1 cellular context compared by ENCODE assay signal in genomic region chr3:49723631-49724551, GRCh38.
TF ChIP-seq lines count a peak whose summit lies in the region.

Gene GMPPB (minus strand): TSS chr3:49723951. CDS start chr3:49723726, 225 bp downstream.

TF ChIP-seq in GM12878, 131 proteins besides CTCF, POLR2A, EP300 and RAD21 (continued from another document and continues in another):
- TF ChIP-seq BACH1 (IDR thresholded peaks at IDR 0.05; ENCODE audit: borderline replicate concordance) (peak; percentile 42; the same call in 1 of the 2 replicates), SUZ12 (IDR thresholded peaks at IDR 0.05; ENCODE audit: unreplicated experiment) (no peak), NR2C1 (IDR thresholded peaks at IDR 0.05) (peak; percentile 53; the same call in 1 of the 2 replicates), ZNF207 (IDR thresholded peaks at IDR 0.05; ENCODE audit: borderline replicate concordance) (no peak; the same call in none of the 2 replicates), NR2F1 (conservative IDR thresholded peaks at IDR 0.05) (peak; percentile 53), NR2C2 (IDR thresholded peaks at IDR 0.05; ENCODE audit: borderline replicate concordance, control insufficient read depth, insufficient read length, low read depth) (no peak), BMI1 (IDR thresholded peaks at IDR 0.05; ENCODE audit: borderline replicate concordance) (peak; percentile 88; the same call in 1 of the 2 replicates), RFX5 (IDR thresholded peaks at IDR 0.05; ENCODE audit: low read depth, low read length) (0 out of 2 replicates have a peak, but pooled peaks have one; percentile 49), RELA (IDR thresholded peaks at IDR 0.05; ENCODE audit: borderline replicate concordance, partially characterized antibody) (no peak), ATF3 (IDR thresholded peaks at IDR 0.05; ENCODE audit: borderline replicate concordance, extremely low read depth, low read depth, low read length) (no peak; the same call in 1 of the 2 replicates), RAD51 (IDR thresholded peaks at IDR 0.05) (no peak), ATF7 (IDR thresholded peaks at IDR 0.05; ENCODE audit: low read depth) (no peak), PKNOX1 (IDR thresholded peaks at IDR 0.05) (peak; percentile 37; the same call in 1 of the 2 replicates), RBBP5 (conservative IDR thresholded peaks at IDR 0.05) (no peak), FOXM1 (IDR thresholded peaks at IDR 0.05; ENCODE audit: low read depth, low read length) (no peak), MEF2A (IDR thresholded peaks at IDR 0.05; ENCODE audit: insufficient read depth, low read depth, low read length) (no peak), ZZZ3 (IDR thresholded peaks at IDR 0.05; ENCODE audit: control insufficient read depth, insufficient read length, low read depth) (no peak), RCOR1 (conservative IDR thresholded peaks at IDR 0.05; ENCODE audit: low read depth, low read length) (no peak), LARP7 (IDR thresholded peaks at IDR 0.05) (peak; percentile 83), BCLAF1 (IDR thresholded peaks at IDR 0.05) (no peak), TARDBP (IDR thresholded peaks at IDR 0.05; ENCODE audit: borderline replicate concordance) (peak; percentile 47; the same call in 1 of the 2 replicates), RUNX3 (IDR thresholded peaks at IDR 0.05; ENCODE audit: low read length) (no peak), MAX (IDR thresholded peaks at IDR 0.05; ENCODE audit: low read depth, low read length) (no peak), SMAD1 (IDR thresholded peaks at IDR 0.05; ENCODE audit: low read depth, partially characterized antibody) (peak; percentile 31), EGR1 (IDR thresholded peaks at IDR 0.05; ENCODE audit: borderline replicate concordance in 1 of 2, low read depth in 2 of 2, low read length in 2 of 2) (peak; percentile 61 to 92; a peak in 2 of 3 replicates), ZBED1 (IDR thresholded peaks at IDR 0.05; ENCODE audit: borderline replicate concordance) (no peak), TCF7 (IDR thresholded peaks at IDR 0.05; ENCODE audit: borderline replicate concordance) (no peak), SREBF2 (IDR thresholded peaks at IDR 0.05; ENCODE audit: low read length) (no peak), SUPT20H (IDR thresholded peaks at IDR 0.05; ENCODE audit: borderline replicate concordance, control insufficient read depth, low read depth, low read length) (no peak), RB1 (IDR thresholded peaks at IDR 0.05; ENCODE audit: borderline replicate concordance) (peak; percentile 51; the same call in 1 of the 2 replicates), MYC (IDR thresholded peaks at IDR 0.05; ENCODE audit: insufficient read depth, insufficient read length, insufficient replicate concordance, low read length, severe bottlenecking) (no peak), MXI1 (IDR thresholded peaks at IDR 0.05; ENCODE audit: low read depth, low read length) (peak; percentile 62), POLR2AphosphoS2 (IDR thresholded peaks at IDR 0.05; ENCODE audit: low read depth, low read length) (peak; percentile 88), CBX5 (IDR thresholded peaks at IDR 0.05; ENCODE audit: low read depth) (no peak), STAT3 (IDR thresholded peaks at IDR 0.05; ENCODE audit: low read depth, low read length) (no peak), NFIC (IDR thresholded peaks at IDR 0.05; ENCODE audit: low read depth, low read length) (no peak), NFYA (IDR thresholded peaks at IDR 0.05; ENCODE audit: borderline replicate concordance, low read depth, low read length) (no peak), ZNF622 (IDR thresholded peaks at IDR 0.05) (no peak), ETV6 (conservative IDR thresholded peaks at IDR 0.05 in 1 of 2, IDR thresholded peaks at IDR 0.05 in 1 of 2; ENCODE audit: borderline replicate concordance in 1 of 2, low read depth in 1 of 2) (no peak), ZSCAN29 (IDR thresholded peaks at IDR 0.05) (no peak), CHD4 (IDR thresholded peaks at IDR 0.05) (no peak), PBX3 (IDR thresholded peaks at IDR 0.05; ENCODE audit: insufficient replicate concordance, low read depth, low read length) (no peak), HSF1 (IDR thresholded peaks at IDR 0.05; ENCODE audit: low read depth, low read length) (no peak), FOXK2 (IDR thresholded peaks at IDR 0.05) (no peak), CBFB (IDR thresholded peaks at IDR 0.05; ENCODE audit: low read depth) (0 out of 2 replicates have a peak, but pooled peaks have one; percentile 10), BRCA1 (IDR thresholded peaks at IDR 0.05; ENCODE audit: low read depth, low read length) (no peak), KLF5 (IDR thresholded peaks at IDR 0.05; ENCODE audit: partially characterized antibody) (no peak), SIX5 (IDR thresholded peaks at IDR 0.05; ENCODE audit: low read depth, low read length, severe bottlenecking) (no peak), SREBF1 (IDR thresholded peaks at IDR 0.05; ENCODE audit: low read length) (no peak)
- TF ChIP-seq, protein P1, sequence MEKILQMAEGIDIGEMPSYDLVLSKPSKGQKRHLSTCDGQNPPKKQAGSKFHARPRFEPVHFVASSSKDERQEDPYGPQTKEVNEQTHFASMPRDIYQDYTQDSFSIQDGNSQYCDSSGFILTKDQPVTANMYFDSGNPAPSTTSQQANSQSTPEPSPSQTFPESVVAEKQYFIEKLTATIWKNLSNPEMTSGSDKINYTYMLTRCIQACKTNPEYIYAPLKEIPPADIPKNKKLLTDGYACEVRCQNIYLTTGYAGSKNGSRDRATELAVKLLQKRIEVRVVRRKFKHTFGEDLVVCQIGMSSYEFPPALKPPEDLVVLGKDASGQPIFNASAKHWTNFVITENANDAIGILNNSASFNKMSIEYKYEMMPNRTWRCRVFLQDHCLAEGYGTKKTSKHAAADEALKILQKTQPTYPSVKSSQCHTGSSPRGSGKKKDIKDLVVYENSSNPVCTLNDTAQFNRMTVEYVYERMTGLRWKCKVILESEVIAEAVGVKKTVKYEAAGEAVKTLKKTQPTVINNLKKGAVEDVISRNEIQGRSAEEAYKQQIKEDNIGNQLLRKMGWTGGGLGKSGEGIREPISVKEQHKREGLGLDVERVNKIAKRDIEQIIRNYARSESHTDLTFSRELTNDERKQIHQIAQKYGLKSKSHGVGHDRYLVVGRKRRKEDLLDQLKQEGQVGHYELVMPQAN (conservative IDR thresholded peaks at IDR 0.05) = peak; percentile 94
- TF ChIP-seq, protein P2, sequence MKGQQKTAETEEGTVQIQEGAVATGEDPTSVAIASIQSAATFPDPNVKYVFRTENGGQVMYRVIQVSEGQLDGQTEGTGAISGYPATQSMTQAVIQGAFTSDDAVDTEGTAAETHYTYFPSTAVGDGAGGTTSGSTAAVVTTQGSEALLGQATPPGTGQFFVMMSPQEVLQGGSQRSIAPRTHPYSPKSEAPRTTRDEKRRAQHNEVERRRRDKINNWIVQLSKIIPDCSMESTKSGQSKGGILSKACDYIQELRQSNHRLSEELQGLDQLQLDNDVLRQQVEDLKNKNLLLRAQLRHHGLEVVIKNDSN (IDR thresholded peaks at IDR 0.05; ENCODE audit: borderline replicate concordance, extremely low read length, insufficient read depth, low read depth, low read length) = no peak
- TF ChIP-seq, protein P3, sequence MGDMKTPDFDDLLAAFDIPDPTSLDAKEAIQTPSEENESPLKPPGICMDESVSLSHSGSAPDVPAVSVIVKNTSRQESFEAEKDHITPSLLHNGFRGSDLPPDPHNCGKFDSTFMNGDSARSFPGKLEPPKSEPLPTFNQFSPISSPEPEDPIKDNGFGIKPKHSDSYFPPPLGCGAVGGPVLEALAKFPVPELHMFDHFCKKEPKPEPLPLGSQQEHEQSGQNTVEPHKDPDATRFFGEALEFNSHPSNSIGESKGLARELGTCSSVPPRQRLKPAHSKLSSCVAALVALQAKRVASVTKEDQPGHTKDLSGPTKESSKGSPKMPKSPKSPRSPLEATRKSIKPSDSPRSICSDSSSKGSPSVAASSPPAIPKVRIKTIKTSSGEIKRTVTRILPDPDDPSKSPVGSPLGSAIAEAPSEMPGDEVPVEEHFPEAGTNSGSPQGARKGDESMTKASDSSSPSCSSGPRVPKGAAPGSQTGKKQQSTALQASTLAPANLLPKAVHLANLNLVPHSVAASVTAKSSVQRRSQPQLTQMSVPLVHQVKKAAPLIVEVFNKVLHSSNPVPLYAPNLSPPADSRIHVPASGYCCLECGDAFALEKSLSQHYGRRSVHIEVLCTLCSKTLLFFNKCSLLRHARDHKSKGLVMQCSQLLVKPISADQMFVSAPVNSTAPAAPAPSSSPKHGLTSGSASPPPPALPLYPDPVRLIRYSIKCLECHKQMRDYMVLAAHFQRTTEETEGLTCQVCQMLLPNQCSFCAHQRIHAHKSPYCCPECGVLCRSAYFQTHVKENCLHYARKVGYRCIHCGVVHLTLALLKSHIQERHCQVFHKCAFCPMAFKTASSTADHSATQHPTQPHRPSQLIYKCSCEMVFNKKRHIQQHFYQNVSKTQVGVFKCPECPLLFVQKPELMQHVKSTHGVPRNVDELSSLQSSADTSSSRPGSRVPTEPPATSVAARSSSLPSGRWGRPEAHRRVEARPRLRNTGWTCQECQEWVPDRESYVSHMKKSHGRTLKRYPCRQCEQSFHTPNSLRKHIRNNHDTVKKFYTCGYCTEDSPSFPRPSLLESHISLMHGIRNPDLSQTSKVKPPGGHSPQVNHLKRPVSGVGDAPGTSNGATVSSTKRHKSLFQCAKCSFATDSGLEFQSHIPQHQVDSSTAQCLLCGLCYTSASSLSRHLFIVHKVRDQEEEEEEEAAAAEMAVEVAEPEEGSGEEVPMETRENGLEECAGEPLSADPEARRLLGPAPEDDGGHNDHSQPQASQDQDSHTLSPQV (IDR thresholded peaks at IDR 0.05) = no peak
- TF ChIP-seq, protein P4, sequence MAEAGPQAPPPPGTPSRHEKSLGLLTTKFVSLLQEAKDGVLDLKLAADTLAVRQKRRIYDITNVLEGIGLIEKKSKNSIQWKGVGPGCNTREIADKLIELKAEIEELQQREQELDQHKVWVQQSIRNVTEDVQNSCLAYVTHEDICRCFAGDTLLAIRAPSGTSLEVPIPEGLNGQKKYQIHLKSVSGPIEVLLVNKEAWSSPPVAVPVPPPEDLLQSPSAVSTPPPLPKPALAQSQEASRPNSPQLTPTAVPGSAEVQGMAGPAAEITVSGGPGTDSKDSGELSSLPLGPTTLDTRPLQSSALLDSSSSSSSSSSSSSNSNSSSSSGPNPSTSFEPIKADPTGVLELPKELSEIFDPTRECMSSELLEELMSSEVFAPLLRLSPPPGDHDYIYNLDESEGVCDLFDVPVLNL (IDR thresholded peaks at IDR 0.05; ENCODE audit: low read depth, low read length) = peak; percentile 79
